ENCODE assay signal across 8 cellular contexts in the genomic region with DNA sequence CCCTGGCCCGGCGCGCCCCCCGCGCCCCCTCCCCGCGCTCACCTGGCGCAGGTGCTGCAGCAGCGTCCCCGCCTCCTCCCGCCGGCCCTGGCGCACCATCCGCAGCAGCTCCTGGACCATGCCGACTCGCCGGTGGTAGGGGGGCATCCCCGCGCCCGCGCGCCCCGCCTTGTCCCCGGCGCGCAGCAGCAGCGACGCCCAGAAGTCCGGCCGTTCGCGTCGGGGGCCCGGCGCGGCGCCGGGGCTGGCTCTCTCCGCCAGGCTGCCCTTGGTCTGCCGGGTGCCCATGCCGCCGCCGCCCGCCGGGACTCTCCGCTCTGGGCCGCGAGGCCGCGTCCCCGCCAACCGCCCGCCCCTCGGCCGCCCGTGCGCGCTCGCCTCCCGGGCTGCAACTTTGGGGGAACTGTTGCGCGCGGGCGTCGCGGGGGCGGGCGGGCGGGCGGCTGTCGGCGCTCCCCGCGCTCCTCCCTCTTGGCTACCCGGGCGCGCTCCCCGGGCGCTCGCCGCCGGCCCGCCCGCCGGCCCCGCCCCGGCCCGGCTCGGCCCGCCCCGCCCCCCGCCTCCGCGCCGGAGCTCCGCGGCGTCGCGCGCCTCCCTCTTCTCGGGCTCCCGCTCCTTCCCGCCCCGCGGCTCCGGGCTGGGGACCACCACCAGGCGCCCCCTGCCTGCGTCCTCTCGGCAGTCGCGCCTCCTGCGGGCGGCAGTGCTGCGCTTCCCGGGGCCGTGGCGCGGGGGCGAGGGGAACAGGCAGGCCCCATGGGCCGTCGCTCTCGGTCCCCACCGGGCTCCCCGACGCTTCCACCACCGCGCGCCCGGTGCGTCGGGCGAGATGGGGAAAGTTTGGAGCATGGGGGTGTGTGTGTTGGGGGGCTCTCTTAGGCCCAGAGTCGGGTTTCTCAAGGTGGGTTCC. TPM values are rescaled to one million over a fixed set of nuclear protein-coding genes. Genes with fewer than 3 reads are reported as not detected.
DNase-seq lines count a peak whose midpoint lies in the region; ATAC-seq, FAIRE-seq and TF ChIP-seq lines count a peak whose summit lies in the region.

A gene with protein sequence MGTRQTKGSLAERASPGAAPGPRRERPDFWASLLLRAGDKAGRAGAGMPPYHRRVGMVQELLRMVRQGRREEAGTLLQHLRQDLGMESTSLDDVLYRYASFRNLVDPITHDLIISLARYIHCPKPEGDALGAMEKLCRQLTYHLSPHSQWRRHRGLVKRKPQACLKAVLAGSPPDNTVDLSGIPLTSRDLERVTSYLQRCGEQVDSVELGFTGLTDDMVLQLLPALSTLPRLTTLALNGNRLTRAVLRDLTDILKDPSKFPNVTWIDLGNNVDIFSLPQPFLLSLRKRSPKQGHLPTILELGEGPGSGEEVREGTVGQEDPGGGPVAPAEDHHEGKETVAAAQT (minus strand): TSS at position 491 of the 910 bp plus-strand sequence. CDS start 203 bp downstream, at position 288.

- in situ Hi-C loops in HepG2 (cut with HindIII; ENCODE audit: extremely low pct_ligation_motif_present, low pct_unique_long_range_greater_than_20kb) = no loop called here

- H3K9ac ChIP-seq in HepG2 (ENCODE audit: insufficient read depth, low read depth, low read length) = no peak within 1 kb of the TSS

- H3K4me3 ChIP-seq in GM12875 (ENCODE audit: low read depth, low read length) (peak within 1 kb of the TSS; percentile 40), choroid plexus epithelial cell (ENCODE audit: low read depth, low read length) (peak within 1 kb of the TSS; percentile 49), HepG2 (replicated peaks in 1 of 3; ENCODE audit: insufficient read depth in 1 of 3, low read depth in 2 of 3, low read length in 3 of 3) (peak within 1 kb of the TSS; percentile 34 to 67 (median 44); a peak in 4 of 6 replicates)

- no peaks in the 10 kb centered on the region for H3K9me3 ChIP-seq in HepG2 (ENCODE audit: low read length)

- peaks cover 19 to 70% of the 10 kb centered on the region in 2 experiments; a peak in 3 of 5 replicates for H3K27me3 ChIP-seq in HepG2 (ENCODE audit: control insufficient read depth in 1 of 2, insufficient read depth in 2 of 2, low read length in 2 of 2)

- WGBS in HepG2 (ENCODE audit: low lambda C conversion rate) = 100% methylated on average over 1 of the region's 134 CpGs

- no peaks in the 10 kb centered on the region for H3K79me2 ChIP-seq in HepG2 (ENCODE audit: insufficient read depth, low read length)

- no TSS peak for BruUV-seq in HepG2 (replicated peaks; lab: Mats Ljungman, UMichigan)

- TF ChIP-seq EP300 in Ishikawa (IDR thresholded peaks at IDR 0.05; ENCODE audit: borderline replicate concordance) (no peak), HepG2 (IDR thresholded peaks at IDR 0.05; ENCODE audit: low read depth in 2 of 2, low read length in 2 of 2) (no peak), HepG2 (CRISPR knock-in tag; IDR thresholded peaks at IDR 0.05; ENCODE audit: borderline replicate concordance) (no peak)

- no peak for FAIRE-seq in HepG2 (lab: Jason Lieb, UNC)

- ATAC-seq in HepG2 (peak; percentile 39), HG03469 (IDR thresholded peaks at IDR 0.05; ENCODE audit: unreplicated experiment) (no peak)

- H4K20me1 ChIP-seq in HepG2 (ENCODE audit: insufficient read depth, low read length) = no peaks in the 10 kb centered on the region

- TF ChIP-seq CTCF in GM12875 (IDR thresholded peaks at IDR 0.05; ENCODE audit: borderline replicate concordance, insufficient read depth, low read depth, low read length) (no peak), choroid plexus epithelial cell (conservative IDR thresholded peaks at IDR 0.05; ENCODE audit: low read depth, low read length) (no peak), HepG2 (CRISPR knock-in tag; IDR thresholded peaks at IDR 0.05) (peak; percentile 34; the same call in 1 of the 2 replicates)

- POLR2A ChIA-PET in HepG2 (lab: Yijun Ruan, JAX) = no interaction called here

- TF ChIP-seq RAD21 in Ishikawa (IDR thresholded peaks at IDR 0.05; ENCODE audit: low read depth) = no peak
- TF ChIP-seq RAD21 in HepG2 (CRISPR knock-in tag; IDR thresholded peaks at IDR 0.05) = no peak

- peak within 1 kb of the TSS; percentile 47 for H3K4me2 ChIP-seq in HepG2 (ENCODE audit: low read depth, low read length)

- DNase-seq in activated CD4-positive, CD25-positive, alpha-beta regulatory T cell (lab: John Stamatoyannopoulos, UW) = peak in 3 of 4 experiments; percentile 18 to 27 (median 23)
- DNase-seq in choroid plexus epithelial cell (ENCODE audit: low read depth) = no peak
- DNase-seq in HepG2 (ENCODE audit: low spot score) = no peak
- peak; percentile 42 for DNase-seq in stimulated activated CD4-positive, alpha-beta T cell treated with anti-CD3 and anti-CD28 coated beads, Interleukin-4, amount 100 ng/mL, for 24 hours
- DNase-seq in NCI-H2107 (lab: John Stamatoyannopoulos, UW) = no peak

- intact Hi-C loops in HepG2 (cut with micrococcal nuclease; ENCODE audit: unreplicated experiment) = loop anchor here (5.0 kb wide), 1 partner anchor 35 kb away; no protein-coding TSS in a partner anchor

- TF ChIP-seq POLR2A in HepG2 (IDR thresholded peaks at IDR 0.05; ENCODE audit: insufficient read depth in 1 of 2, low read depth in 2 of 2, low read length in 2 of 2) = no peak

- H3K36me3 ChIP-seq in HepG2 (replicated peaks in 1 of 2; ENCODE audit: control insufficient read depth in 1 of 2, insufficient read depth in 2 of 2, low read length in 2 of 2) = no peaks in the 10 kb centered on the region

- H3K27ac ChIP-seq in HepG2 (ENCODE audit: extremely low read length, insufficient read depth, low read length) = no peak within 1 kb of the TSS

- H2AFZ ChIP-seq in HepG2 (ENCODE audit: low read length) = no peak within 1 kb of the TSS

- peaks cover 25% of the 10 kb centered on the region for H3K4me1 ChIP-seq in HepG2 (ENCODE audit: insufficient read depth, low read length)

- CTCF ChIA-PET in HepG2 (lab: Yijun Ruan, JAX; ENCODE audit: low intra/inter-chr PET ratio, low total read pairs) = no interaction called here

TF ChIP-seq in Ishikawa, 13 proteins besides CTCF, POLR2A, EP300 and RAD21:
- TF ChIP-seq, protein P1, sequence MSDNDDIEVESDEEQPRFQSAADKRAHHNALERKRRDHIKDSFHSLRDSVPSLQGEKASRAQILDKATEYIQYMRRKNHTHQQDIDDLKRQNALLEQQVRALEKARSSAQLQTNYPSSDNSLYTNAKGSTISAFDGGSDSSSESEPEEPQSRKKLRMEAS (IDR thresholded peaks at IDR 0.05) = peak; percentile 14; the same call in 1 of the 2 replicates
- no peak for TF ChIP-seq TCF12 (IDR thresholded peaks at IDR 0.05; ENCODE audit: low read depth)

TF ChIP-seq in HepG2, 621 proteins besides CTCF, POLR2A, EP300 and RAD21 (continues in another document):
- TF ChIP-seq ZNF782 (CRISPR knock-in tag; IDR thresholded peaks at IDR 0.05; ENCODE audit: borderline replicate concordance) = no peak

RNA-seq across cellular contexts. Expression of the gene that starts here (rescaled TPM):
- total RNA-seq in HepG2 (2016; rRNA removed; fragmentation: Illumina TruSeq; extraction: Trizol) = 0.06 TPM in 1 of 2 replicates, not detected in the other
- not detected in 2 replicates for total RNA-seq in HepG2 (2016; cell fraction: cytosol; rRNA removed; fragmentation: Illumina TruSeq; extraction: Trizol; ENCODE audit: low read depth)
- total RNA-seq in HepG2 (2016; cell fraction: insoluble cytoplasmic fraction; rRNA removed; fragmentation: Illumina TruSeq; extraction: Trizol) = 0.10 TPM in 1 of 2 replicates, not detected in the other
- total RNA-seq in HepG2 (2016; cell fraction: membrane; rRNA removed; fragmentation: Illumina TruSeq; extraction: Trizol) = 0.15 and 0.21 TPM in 2 replicates
- not detected in 2 replicates for total RNA-seq in HepG2 (2016; cell fraction: nucleus; rRNA removed; fragmentation: Illumina TruSeq; extraction: Trizol)
- 0.03 and 0.18 TPM in 2 replicates for polyA plus RNA-seq in HepG2 (2011; rRNA removed)
- 0.04 and 0.06 TPM in 2 replicates for polyA plus RNA-seq in HepG2 (2011; cell fraction: cytosol; rRNA removed)
- polyA plus RNA-seq in HepG2 (2011; cell fraction: nucleus; rRNA removed) = 0.10 and 0.12 TPM in 2 replicates
- polyA plus RNA-seq in HepG2 (2012) = 0.64 and 0.87 TPM in 2 replicates
- not detected in 2 replicates for polyA plus RNA-seq in HepG2 (2016; cell fraction: cytosol; fragmentation: Illumina TruSeq; extraction: Trizol; ENCODE audit: low read depth)
- not detected in 2 replicates for polyA plus RNA-seq in HepG2 (2016; cell fraction: insoluble cytoplasmic fraction; fragmentation: Illumina TruSeq; extraction: Trizol; ENCODE audit: low read depth)
- 0.08 TPM in 1 of 2 replicates, not detected in the other for polyA plus RNA-seq in HepG2 (2016; cell fraction: membrane; fragmentation: Illumina TruSeq; extraction: Trizol; ENCODE audit: low read depth)
- not detected in 2 replicates for polyA plus RNA-seq in HepG2 (2016; cell fraction: nucleus; fragmentation: Illumina TruSeq; extraction: Trizol; ENCODE audit: insufficient read depth, low read depth)
- 1.6 TPM in 1 of 2 replicates, not detected in the other for polyA minus RNA-seq in HepG2 (2011; rRNA and poly(A)+ RNA removed; ENCODE audit: low replicate concordance)
- not detected in 2 replicates for polyA minus RNA-seq in HepG2 (2011; cell fraction: cytosol; rRNA and poly(A)+ RNA removed)
- 0.25 TPM in 1 of 2 replicates, not detected in the other for polyA minus RNA-seq in HepG2 (2011; cell fraction: nucleus; rRNA and poly(A)+ RNA removed)

Comparison
In these comparisons a context has a peak if more than half of its experiments do, and no peak if none do; other contexts are left out.
1. DNase-seq: peak in activated CD4-positive, CD25-positive, alpha-beta regulatory T cell (3 of 4) and stimulated activated CD4-positive, alpha-beta T cell treated with anti-CD3 and anti-CD28 coated beads, Interleukin-4, amount 100 ng/mL, for 24 hours (single experiment); none in choroid plexus epithelial cell (single experiment), HepG2 (single experiment) and NCI-H2107 (single experiment).
2. Peak in every context shown above with its lines, with median percentiles within 50 percentile points of each other: H3K4me3 ChIP-seq.